Comparison of ENCODE assay signal across 31 cellular contexts in genomic region chr3:10473581-10474438, GRCh38. TPM values are rescaled to one million over a fixed set of nuclear protein-coding genes. Genes with fewer than 3 reads are reported as not detected.
DNase-seq lines count a peak whose midpoint lies in the region; ATAC-seq and TF ChIP-seq lines count a peak whose summit lies in the region.
"Had no signal": no experiment of that assay in that cellular context is flagged by ENCODE, and none has a peak within 500 bp of the region (broad histone marks: within the 10 kb centered on the region; RNA-seq: fewer than 3 reads in every experiment).

No MANE protein-coding gene starts in this region.

- H3K4me3 ChIP-seq in mesendoderm (ENCODE audit: low read length) (no peak overlapping the region), spleen (no peak overlapping the region), HAP-1 (no peak overlapping the region)
- H3K4me3 ChIP-seq: colonic mucosa, MG63, smooth muscle cell had no signal

- no peak for TF ChIP-seq POLR2A in spleen (IDR thresholded peaks at IDR 0.05)

- H2BK120ac ChIP-seq in mesendoderm (ENCODE audit: low read depth, low read length): no peak overlapping the region

- POLR2A ChIA-PET in WTC11 (lab: Charles Lee): interaction anchor here (0.6 kb wide), 1 partner anchor 17 kb away, joined by 7 read pairs; no protein-coding TSS in a partner anchor

- H2BK5ac ChIP-seq in mesendoderm (ENCODE audit: low read length): no peak overlapping the region

- no peak overlapping the region for H3K4me3 Mint-ChIP-seq in activated naive CD8-positive, alpha-beta T cell treated with anti-CD3 and anti-CD28 coated beads, Interleukin-2, amount 50 U/mL, for 24 hours
- no peak overlapping the region for H3K4me3 Mint-ChIP-seq in activated naive CD8-positive, alpha-beta T cell treated with anti-CD3 and anti-CD28 coated beads for 36 hours
- no peak overlapping the region for H3K4me3 Mint-ChIP-seq in WTC11
- H3K4me3 Mint-ChIP-seq: activated naive CD4-positive, alpha-beta T cell treated with anti-CD3 and anti-CD28 coated beads, Interleukin-2, amount 10 ng/mL, durations not matched to agents 7 days and 5 days; CD8-positive, alpha-beta T cell; HFFc6; memory B cell had no signal

- H3K27ac Mint-ChIP-seq in activated naive CD8-positive, alpha-beta T cell treated with anti-CD3 and anti-CD28 coated beads, Interleukin-2, amount 50 U/mL, for 24 hours: peak overlapping the region; percentile 44
- no peak overlapping the region for H3K27ac Mint-ChIP-seq in activated naive CD8-positive, alpha-beta T cell treated with anti-CD3 and anti-CD28 coated beads for 36 hours
- no peak overlapping the region for H3K27ac Mint-ChIP-seq in WTC11
- H3K27ac Mint-ChIP-seq: activated naive CD4-positive, alpha-beta T cell treated with anti-CD3 and anti-CD28 coated beads, Interleukin-2, amount 10 ng/mL, durations not matched to agents 7 days and 5 days; CD8-positive, alpha-beta T cell; HFFc6; memory B cell had no signal

- H3K79me1 ChIP-seq in mesendoderm (ENCODE audit: low read length): no peaks in the 10 kb centered on the region

- in situ Hi-C loops in HAP-1 (cut with MboI; ENCODE audit: low sequenced_read_pairs): no loop called here

- no peak for DNase-seq in activated naive CD8-positive, alpha-beta T cell treated with anti-CD3 and anti-CD28 coated beads, Interleukin-2, amount 50 U/mL, for 24 hours
- DNase-seq in activated naive CD8-positive, alpha-beta T cell treated with anti-CD3 and anti-CD28 coated beads for 36 hours: no peak
- no peak for DNase-seq in WTC11 (ENCODE audit: low spot score)
- DNase-seq in mesendoderm: peak; percentile 18
- DNase-seq in spleen: peak; percentile 24
- no peak for DNase-seq in RPMI8226
- no peak for DNase-seq in HAP-1 (ENCODE audit: low spot score in 2 of 2)
- DNase-seq in NCI-H2227 (lab: John Stamatoyannopoulos, UW; ENCODE audit: unreplicated experiment): no peak
- DNase-seq: activated CD4-positive, alpha-beta T cell treated with anti-CD3 and anti-CD28 coated beads, Interleukin-2, amount 50 U/mL, for 48 hours; activated CD4-positive, CD25-positive, alpha-beta regulatory T cell; activated naive CD4-positive, alpha-beta T cell treated with anti-CD3 and anti-CD28 coated beads, Interleukin-2, amount 10 ng/mL, durations not matched to agents 7 days and 5 days; CD8-positive, alpha-beta T cell; colonic mucosa; DMS53; effector CD8-positive, alpha-beta T cell; erythroblast; head of caudate nucleus; HFFc6; KG1; left cardiac atrium; MG63; NCI-H1105 treated with DMSO at 0.1 percent for 48 hours; NCI-H2029; NCI-H526 treated with DMSO at 0.1 percent for 48 hours; nucleus accumbens; stimulated activated CD4-positive, alpha-beta T cell treated with anti-CD3 and anti-CD28 coated beads, Interleukin-2, amount 100 ng/mL, for 24 hours; trophoblast cell had no signal

- H3K36me3 ChIP-seq in mesendoderm (ENCODE audit: control insufficient read depth, insufficient read depth, low read length) (no peaks in the 10 kb centered on the region), spleen (no peaks in the 10 kb centered on the region), HAP-1 (replicated peaks) (no peaks in the 10 kb centered on the region)
- H3K36me3 ChIP-seq: colonic mucosa, MG63 had no signal

- peaks cover 3% of the 10 kb centered on the region for H3K4me1 Mint-ChIP-seq in activated naive CD8-positive, alpha-beta T cell treated with anti-CD3 and anti-CD28 coated beads, Interleukin-2, amount 50 U/mL, for 24 hours
- H3K4me1 Mint-ChIP-seq in activated naive CD8-positive, alpha-beta T cell treated with anti-CD3 and anti-CD28 coated beads for 36 hours: peaks cover 4% of the 10 kb centered on the region
- H3K4me1 Mint-ChIP-seq in WTC11: peaks cover 16% of the 10 kb centered on the region
- H3K4me1 Mint-ChIP-seq: activated naive CD4-positive, alpha-beta T cell treated with anti-CD3 and anti-CD28 coated beads, Interleukin-2, amount 10 ng/mL, durations not matched to agents 7 days and 5 days had no signal

- H3K4ac ChIP-seq in mesendoderm (ENCODE audit: low read depth, low read length): no peak overlapping the region

- no peak overlapping the region for H3K4me2 ChIP-seq in mesendoderm (ENCODE audit: low read length)
- H3K4me2 ChIP-seq: smooth muscle cell had no signal

- no peak overlapping the region for H4K8ac ChIP-seq in mesendoderm (ENCODE audit: low read depth, low read length)

- no peak overlapping the region for H3K23ac ChIP-seq in mesendoderm (ENCODE audit: low read length)

- peak; percentile 12; the same call in 1 of the 2 replicates for TF ChIP-seq CTCF in WTC11 (IDR thresholded peaks at IDR 0.05)
- no peak for TF ChIP-seq CTCF in spleen (IDR thresholded peaks at IDR 0.05 in 8 of 11, conservative IDR thresholded peaks at IDR 0.05 in 3 of 11)

- WGBS in mesendoderm (ENCODE audit: extremely low coverage, insufficient coverage, low lambda C conversion rate): no CpG with 5 or more reads among the region's 8 CpGs
- WGBS in spleen, 5 donors: 67 to 75% (median 70%) methylated on average over 8 of the region's 8 CpGs

- no peak for ATAC-seq in activated naive CD8-positive, alpha-beta T cell treated with anti-CD3 and anti-CD28 coated beads, Interleukin-2, amount 50 U/mL, for 24 hours
- peak; percentile 62 for ATAC-seq in WTC11
- ATAC-seq: CD8-positive, alpha-beta T cell; left cardiac atrium; Panc1 had no signal

- H3K36me3 Mint-ChIP-seq in activated naive CD8-positive, alpha-beta T cell treated with anti-CD3 and anti-CD28 coated beads, Interleukin-2, amount 50 U/mL, for 24 hours (ENCODE audit: low read depth): no peaks in the 10 kb centered on the region
- no peaks in the 10 kb centered on the region for H3K36me3 Mint-ChIP-seq in activated naive CD8-positive, alpha-beta T cell treated with anti-CD3 and anti-CD28 coated beads for 36 hours
- no peaks in the 10 kb centered on the region for H3K36me3 Mint-ChIP-seq in WTC11
- H3K36me3 Mint-ChIP-seq: activated naive CD4-positive, alpha-beta T cell treated with anti-CD3 and anti-CD28 coated beads, Interleukin-2, amount 10 ng/mL, durations not matched to agents 7 days and 5 days; CD8-positive, alpha-beta T cell had no signal

- no peak overlapping the region for H3K56ac ChIP-seq in mesendoderm (ENCODE audit: low read length)

- no peak overlapping the region for H2AK5ac ChIP-seq in mesendoderm (ENCODE audit: low read length)

- H3K9me3 Mint-ChIP-seq in activated naive CD8-positive, alpha-beta T cell treated with anti-CD3 and anti-CD28 coated beads, Interleukin-2, amount 50 U/mL, for 24 hours: peaks cover 8% of the 10 kb centered on the region
- peaks cover 5% of the 10 kb centered on the region for H3K9me3 Mint-ChIP-seq in activated naive CD8-positive, alpha-beta T cell treated with anti-CD3 and anti-CD28 coated beads for 36 hours
- H3K9me3 Mint-ChIP-seq in WTC11: peaks cover 11% of the 10 kb centered on the region
- H3K9me3 Mint-ChIP-seq: HFFc6 had no signal

- no peak overlapping the region for H3K18ac ChIP-seq in mesendoderm (ENCODE audit: low read length)

- H2BK15ac ChIP-seq in mesendoderm (replicated peaks; ENCODE audit: low read depth): no peak overlapping the region

- intact Hi-C loops in spleen (cut with DNase I; ENCODE audit: low total_unique reads): no loop called here

- no peaks in the 10 kb centered on the region for H3K79me2 ChIP-seq in mesendoderm (ENCODE audit: control insufficient read depth, insufficient read depth, low read length)

- H3K4me1 ChIP-seq in mesendoderm (ENCODE audit: control insufficient read depth, low read depth, low read length) (peaks cover 2% of the 10 kb centered on the region), spleen (peaks cover 0 to 3% (median 0%) of the 10 kb centered on the region in 6 donors), HAP-1 (no peaks in the 10 kb centered on the region)
- H3K4me1 ChIP-seq: colonic mucosa had no signal

- H3K27ac ChIP-seq in mesendoderm (ENCODE audit: low read depth, low read length) (no peak overlapping the region), spleen (no peak overlapping the region)
- H3K27ac ChIP-seq: colonic mucosa had no signal

- H3K9ac ChIP-seq in mesendoderm (ENCODE audit: low read length): no peak overlapping the region

- H4K5ac ChIP-seq in mesendoderm (ENCODE audit: low read length): no peak overlapping the region

- peaks cover 25% of the 10 kb centered on the region for H3K27me3 Mint-ChIP-seq in activated naive CD8-positive, alpha-beta T cell treated with anti-CD3 and anti-CD28 coated beads, Interleukin-2, amount 50 U/mL, for 24 hours
- H3K27me3 Mint-ChIP-seq in activated naive CD8-positive, alpha-beta T cell treated with anti-CD3 and anti-CD28 coated beads for 36 hours: peaks cover 34% of the 10 kb centered on the region
- peaks cover 3% of the 10 kb centered on the region for H3K27me3 Mint-ChIP-seq in WTC11 (ENCODE audit: low read depth)

- peaks cover 0 to 10% (median 8%) of the 10 kb centered on the region in 8 donors for H3K9me3 ChIP-seq in spleen
- no peaks in the 10 kb centered on the region for H3K9me3 ChIP-seq in HAP-1
- H3K9me3 ChIP-seq: colonic mucosa, MG63 had no signal

- H3K27me3 ChIP-seq in mesendoderm (ENCODE audit: insufficient read depth, low read length, poor library complexity) (no peaks in the 10 kb centered on the region), spleen (replicated peaks in 1 of 7) (peaks cover 0 to 43% (median 16%) of the 10 kb centered on the region in 7 donors), HAP-1 (ENCODE audit: low read depth) (peaks cover 8% of the 10 kb centered on the region; the same call in 1 of the 2 replicates)
- H3K27me3 ChIP-seq: colonic mucosa, MG63 had no signal

- CTCF ChIA-PET in WTC11 (lab: Charles Lee): interaction anchor here (0.5 to 1.7 kb wide), 10 partner anchors 11 to 265 kb away, joined by 3 to 4 read pairs (median 3); no protein-coding TSS in a partner anchor

TF ChIP-seq in WTC11, 78 proteins besides CTCF, POLR2A, EP300 and RAD21:
- no peak for TF ChIP-seq CREB1 (CRISPR knock-in tag; IDR thresholded peaks at IDR 0.05)

RNA-seq across cellular contexts. Expression of gene ATP2B2, which starts 31.6 kb away (rescaled TPM):
- total RNA-seq in activated naive CD8-positive, alpha-beta T cell treated with anti-CD3 and anti-CD28 coated beads for 36 hours: not detected
- total RNA-seq in WTC11 (2021) (0.48 to 0.62 TPM (median 0.57 TPM) in 3 replicates), spleen (1 to 10 TPM in 1 of 7 donors, under 1 TPM in 4, not detected in 2; 0.20 to 1.5 (median 0.34) TPM)
- polyA plus RNA-seq in mesendoderm (2013, experiment 1 of 2): 0.29 TPM
- polyA plus RNA-seq in mesendoderm (2013, experiment 2 of 2): 0.27 TPM
- under 1 TPM; 0.02 to 0.22 (median 0.08) TPM for polyA plus RNA-seq in spleen
- total RNA-seq: bronchial epithelial cell; CD8-positive, alpha-beta T cell; HFFc6; smooth muscle cell had no signal
- polyA plus RNA-seq: smooth muscle cell had no signal

Comparison
In these comparisons a context has a peak if more than half of its experiments do, and no peak if none do; other contexts are left out.
1. DNase-seq: peak in mesendoderm (single experiment) and spleen (single experiment); none in activated naive CD8-positive, alpha-beta T cell treated with anti-CD3 and anti-CD28 coated beads, Interleukin-2, amount 50 U/mL, for 24 hours (single experiment), activated naive CD8-positive, alpha-beta T cell treated with anti-CD3 and anti-CD28 coated beads for 36 hours (single experiment), WTC11 (single experiment), RPMI8226 (single experiment), HAP-1 (0 of 2) and NCI-H2227 (single experiment).